Comparison of ENCODE assay signal across 8 cellular contexts in the genomic region with DNA sequence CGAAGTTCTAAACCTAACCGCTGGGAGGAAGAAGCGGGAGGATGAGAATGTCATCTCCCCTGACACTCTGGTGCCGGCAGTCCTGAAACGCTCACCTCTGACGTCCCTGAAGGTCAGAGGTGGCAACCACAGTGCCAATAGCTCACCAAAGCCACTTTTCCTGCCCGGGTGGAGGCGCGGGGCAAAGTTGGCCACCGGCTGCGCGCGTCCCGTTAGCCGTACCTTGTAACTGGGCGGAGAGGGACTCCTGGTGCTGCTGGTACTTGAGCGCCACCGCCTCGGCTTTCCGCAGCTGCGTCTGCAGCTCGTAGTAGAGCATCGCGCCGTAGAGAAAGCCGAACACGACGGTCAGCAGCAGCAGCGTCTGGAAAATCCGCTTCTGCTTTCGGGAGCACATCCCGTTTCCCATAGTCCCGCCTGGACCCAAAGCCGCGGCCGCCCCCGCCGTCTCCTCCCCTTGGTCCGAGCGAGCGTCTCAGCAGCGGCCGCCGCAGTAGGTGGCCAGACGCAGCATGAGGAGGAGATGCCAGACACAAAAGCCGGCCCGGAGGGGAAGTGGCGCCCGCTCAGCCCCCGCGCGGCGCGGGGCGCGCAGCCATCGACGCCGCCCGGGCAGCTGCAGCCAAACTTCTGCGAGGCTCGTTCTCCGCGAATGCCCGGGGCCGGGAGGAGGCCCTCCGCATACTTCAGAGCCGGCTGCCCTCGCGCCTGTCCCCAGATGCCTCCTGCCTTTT. TPM values are rescaled to one million over a fixed set of nuclear protein-coding genes. Genes with fewer than 3 reads are reported as not detected.
DNase-seq lines count a peak whose midpoint lies in the region; ATAC-seq and TF ChIP-seq lines count a peak whose summit lies in the region.

No MANE protein-coding gene starts in this region.

- H3K27me3 ChIP-seq in CD8-positive, alpha-beta T cell (ENCODE audit: insufficient read depth, low read length) = no peaks in the 10 kb centered on the region
- H3K27me3 ChIP-seq in naive thymus-derived CD4-positive, alpha-beta T cell (ENCODE audit: control insufficient read depth in 2 of 2, insufficient read depth in 2 of 2, low read length in 2 of 2) = no peaks in the 10 kb centered on the region
- no peaks in the 10 kb centered on the region for H3K27me3 ChIP-seq in testis

- peaks cover 3% of the 10 kb centered on the region for H3K4me1 ChIP-seq in CD8-positive, alpha-beta T cell (ENCODE audit: insufficient read depth, low read length)
- H3K4me1 ChIP-seq in naive thymus-derived CD4-positive, alpha-beta T cell (ENCODE audit: control insufficient read depth in 2 of 2, insufficient read depth in 2 of 2, low read length in 2 of 2) = no peaks in the 10 kb centered on the region
- H3K4me1 ChIP-seq in testis = peaks cover 10% of the 10 kb centered on the region

- H3K4me1 Mint-ChIP-seq in CD8-positive, alpha-beta T cell (ENCODE audit: low read depth) = peaks cover 9% of the 10 kb centered on the region
- H3K4me1 Mint-ChIP-seq in naive thymus-derived CD4-positive, alpha-beta T cell = peaks cover 4 to 15% (median 12%) of the 10 kb centered on the region in 7 donors

- H3K36me3 Mint-ChIP-seq in CD8-positive, alpha-beta T cell = no peaks in the 10 kb centered on the region
- peaks cover 0 to 4% (median 0%) of the 10 kb centered on the region in 5 donors for H3K36me3 Mint-ChIP-seq in naive thymus-derived CD4-positive, alpha-beta T cell

- H3K27ac ChIP-seq in CD8-positive, alpha-beta T cell (ENCODE audit: low read depth, low read length) = no peak overlapping the region
- H3K27ac ChIP-seq in naive thymus-derived CD4-positive, alpha-beta T cell (ENCODE audit: low read depth, low read length) = no peak overlapping the region
- H3K27ac ChIP-seq in testis = peak overlapping the region; percentile 87 to 93

- intact Hi-C loops in CD8-positive, alpha-beta T cell (cut with DNase I, micrococcal nuclease) = no loop called here
- intact Hi-C loops in naive thymus-derived CD4-positive, alpha-beta T cell (cut with micrococcal nuclease) = loop anchor here in 1 of 2 donors (1.0 to 10.0 kb wide), 4 partner anchors 33 to 360 kb away; partner anchors contain the start of genes PDCD10 and SERPINI1
- intact Hi-C loops in testis (cut with DNase I; ENCODE audit: low total_unique reads) = no loop called here

- DNase-seq in CD8-positive, alpha-beta T cell = peak in 6 of 7 experiments; percentile 1 to 53 (median 22)
- DNase-seq in NCI-H526 treated with DMSO at 0.1 percent for 48 hours (lab: John Stamatoyannopoulos, UW) (peak; percentile 41), fibroblast of peridontal ligament (ENCODE audit: extremely low read depth) (peak; percentile 42), testis (peak; percentile 50)
- DNase-seq in activated T-cell treated with anti-CD3 and anti-CD28 coated beads, Interleukin-2, amount 50 U/mL, for 48 hours = peak; percentile 63 to 65
- DNase-seq in naive thymus-derived CD4-positive, alpha-beta T cell = peak in 6 of 9 donors; percentile 2 to 52 (median 11)

- peak overlapping the region; percentile 57 for H3K4me3 ChIP-seq in CD8-positive, alpha-beta T cell (ENCODE audit: low read depth, low read length)
- H3K4me3 ChIP-seq in naive thymus-derived CD4-positive, alpha-beta T cell (ENCODE audit: low read length) = peak overlapping the region; percentile 37
- H3K4me3 ChIP-seq in testis = peak overlapping the region; percentile 68 to 91

- H3K9me3 ChIP-seq in CD8-positive, alpha-beta T cell (ENCODE audit: low read length) = no peaks in the 10 kb centered on the region
- no peaks in the 10 kb centered on the region for H3K9me3 ChIP-seq in naive thymus-derived CD4-positive, alpha-beta T cell (ENCODE audit: control insufficient read depth in 2 of 3, low read length in 3 of 3)
- H3K9me3 ChIP-seq in testis = no peaks in the 10 kb centered on the region

- peak overlapping the region; percentile 84 for H3K4me3 Mint-ChIP-seq in CD8-positive, alpha-beta T cell
- H3K4me3 Mint-ChIP-seq in naive thymus-derived CD4-positive, alpha-beta T cell = peak overlapping the region; percentile 64 to 96 (median 72)

- 0 to 1% methylated on average over 39 to 70 of the region's 70 CpGs for WGBS in testis, 2 donors

- no peak for TF ChIP-seq POLR2A in testis (IDR thresholded peaks at IDR 0.05)

- no peak for TF ChIP-seq CTCF in CD8-positive, alpha-beta T cell (IDR thresholded peaks at IDR 0.05)
- peak in 1 of 3 experiments; percentile 14 for TF ChIP-seq CTCF in testis (IDR thresholded peaks at IDR 0.05)

- ATAC-seq in CD8-positive, alpha-beta T cell = peak; percentile 42
- ATAC-seq in GM19043 (IDR thresholded peaks at IDR 0.05; ENCODE audit: low read depth, unreplicated experiment) (peak; percentile 42), HG03139 (IDR thresholded peaks at IDR 0.05; ENCODE audit: unreplicated experiment) (peak; percentile 44)
- ATAC-seq in naive thymus-derived CD4-positive, alpha-beta T cell = peak; percentile 52

- no peaks in the 10 kb centered on the region for H3K9me3 Mint-ChIP-seq in CD8-positive, alpha-beta T cell
- peaks cover 0 to 1% (median 0%) of the 10 kb centered on the region in 11 donors for H3K9me3 Mint-ChIP-seq in naive thymus-derived CD4-positive, alpha-beta T cell

- POLR2A ChIA-PET in CD8-positive, alpha-beta T cell (lab: Charles Lee) = no interaction called here
- POLR2A ChIA-PET in naive thymus-derived CD4-positive, alpha-beta T cell (lab: Charles Lee) = no interaction called here

- CTCF ChIA-PET in CD8-positive, alpha-beta T cell (lab: Charles Lee) = no interaction called here
- CTCF ChIA-PET in naive thymus-derived CD4-positive, alpha-beta T cell (lab: Charles Lee) = interaction anchor here (0.6 kb wide), 1 partner anchor 592 kb away, joined by 3 read pairs; no protein-coding TSS in a partner anchor

- no peak overlapping the region for H3K27ac Mint-ChIP-seq in CD8-positive, alpha-beta T cell
- peak overlapping the region in 1 of 9 donors; percentile 60 for H3K27ac Mint-ChIP-seq in naive thymus-derived CD4-positive, alpha-beta T cell

- H3K36me3 ChIP-seq in CD8-positive, alpha-beta T cell (ENCODE audit: insufficient read depth, low read length) = no peaks in the 10 kb centered on the region
- H3K36me3 ChIP-seq in naive thymus-derived CD4-positive, alpha-beta T cell (ENCODE audit: control insufficient read depth in 2 of 3, insufficient read depth in 3 of 3, low read length in 3 of 3) = no peaks in the 10 kb centered on the region
- H3K36me3 ChIP-seq in testis (ENCODE audit: low read depth, missing control alignments) = no peaks in the 10 kb centered on the region

- peaks cover 32% of the 10 kb centered on the region for H3K27me3 Mint-ChIP-seq in CD8-positive, alpha-beta T cell (ENCODE audit: low read depth)
- H3K27me3 Mint-ChIP-seq in naive thymus-derived CD4-positive, alpha-beta T cell = peaks cover 46 to 60% (median 50%) of the 10 kb centered on the region in 5 donors

RNA-seq across cellular contexts. Expression of gene GOLIM4, which starts 0.7 kb away (rescaled TPM):
- total RNA-seq in CD8-positive, alpha-beta T cell = under 1 TPM; 0.41 to 0.47 TPM
- 1 to 10 TPM in 3 of 5 experiments, under 1 TPM in 2; 0.43 to 5.5 (median 1.0) TPM for total RNA-seq in naive thymus-derived CD4-positive, alpha-beta T cell
- polyA plus RNA-seq in naive thymus-derived CD4-positive, alpha-beta T cell = not detected
- total RNA-seq in testis = 10 to 100 TPM; 20.1 to 21.6 TPM
- polyA plus RNA-seq in testis (ENCODE audit: insufficient read depth, low read depth, low replicate concordance) = 9.5 TPM

Comparison
In these comparisons a context has a peak if more than half of its experiments do, and no peak if none do; other contexts are left out.
1. DNase-seq: peak in every context shown above with its lines; median percentile 64 in activated T-cell treated with anti-CD3 and anti-CD28 coated beads, Interleukin-2, amount 50 U/mL, for 48 hours; 50 in testis; 42 in fibroblast of peridontal ligament; 41 in NCI-H526 treated with DMSO at 0.1 percent for 48 hours; 22 in CD8-positive, alpha-beta T cell; 11 in naive thymus-derived CD4-positive, alpha-beta T cell.
2. H3K27ac ChIP-seq: peak in testis (2 of 2); none in CD8-positive, alpha-beta T cell (single experiment) and naive thymus-derived CD4-positive, alpha-beta T cell (single experiment).
3. Peak in every context shown above with its lines, with median percentiles within 50 percentile points of each other: ATAC-seq and H3K4me3 ChIP-seq.